22 cellular contexts compared by ENCODE assay signal in the genomic region with DNA sequence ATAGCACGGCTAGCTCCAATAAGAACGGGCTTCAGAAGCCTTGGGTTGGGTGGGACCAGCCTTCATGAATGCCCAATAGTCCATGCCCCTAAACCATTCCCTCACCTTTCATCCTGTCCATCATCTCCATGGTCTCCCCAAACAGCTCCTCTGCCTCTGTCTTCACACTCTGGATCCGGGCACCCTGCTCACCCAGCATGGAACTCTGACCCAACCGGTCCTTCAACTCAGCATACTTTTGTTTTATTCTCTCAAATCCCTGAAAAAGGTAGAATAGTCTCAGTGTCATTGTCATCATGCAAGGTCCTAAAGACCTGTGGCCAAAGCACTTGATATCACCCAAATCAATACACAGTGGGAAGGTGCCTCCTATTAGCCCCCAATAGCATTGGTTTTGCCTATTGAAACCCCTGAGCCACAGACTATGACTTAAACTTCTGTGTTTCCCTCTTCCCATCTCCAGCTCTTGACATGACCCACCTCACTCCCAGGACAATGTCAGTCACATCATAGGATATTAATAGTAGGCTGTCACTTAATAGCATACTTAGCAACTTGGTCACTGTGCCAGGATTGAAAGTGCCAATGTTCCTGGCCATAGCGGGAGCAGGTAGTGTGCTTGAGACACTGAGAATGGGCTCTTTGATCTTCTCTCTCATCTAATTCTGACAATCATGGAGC. TPM values are rescaled to one million over a fixed set of nuclear protein-coding genes. Genes with fewer than 3 reads are reported as not detected.
"Had no signal": no experiment of that assay in that cellular context is flagged by ENCODE, and none has a peak within 500 bp of the region (broad histone marks: within the 10 kb centered on the region; RNA-seq: fewer than 3 reads in every experiment).

No MANE protein-coding gene starts in this region.

- H3K4me1 ChIP-seq: sigmoid colon had no signal

- DNase-seq: activated CD4-positive, alpha-beta T cell treated with anti-CD3 and anti-CD28 coated beads for 1 hour; activated CD8-positive, alpha-beta memory T cell treated with anti-CD3 and anti-CD28 coated beads, Interleukin-2, amount 50 U/mL, for 48 hours; activated naive CD4-positive, alpha-beta T cell treated with Interleukin-2 at 50 U/mL for 16 hours; activated naive CD8-positive, alpha-beta T cell treated with anti-CD3 and anti-CD28 coated beads for 36 hours; activated T-cell treated with anti-CD3 and anti-CD28 coated beads, Interleukin-2, amount 50 U/mL, for 4 hours; cortex of kidney; endodermal cell; immature natural killer cell; mesenchymal stem cell; naive B cell; occipital lobe; sigmoid colon; spleen; stimulated activated CD4-positive, alpha-beta T cell treated with anti-CD3 and anti-CD28 coated beads, Interleukin-4, amount 100 ng/mL, for 24 hours; stimulated activated naive CD8-positive, alpha-beta T cell treated with anti-CD3 and anti-CD28 coated beads, Interleukin-15, Interleukin-2, amounts not matched to agents 100 U/mL and 50 U/mL, for 24 hours; T-helper 9 cell had no signal

- H3K36me3 ChIP-seq: sigmoid colon, spleen, tibial artery had no signal

- ATAC-seq: activated T-cell treated with anti-CD3 and anti-CD28 coated beads, Interleukin-2, amount 50 U/mL, for 4 hours; stimulated activated naive CD8-positive, alpha-beta T cell treated with anti-CD3 and anti-CD28 coated beads, Interleukin-15, Interleukin-2, amounts not matched to agents 100 U/mL and 50 U/mL, for 24 hours had no signal

- H3K27ac ChIP-seq: hepatocyte, sigmoid colon, spleen, tibial artery had no signal

- H3K4me3 ChIP-seq: hepatocyte, sigmoid colon, spleen, tibial artery had no signal

- H3K27me3 ChIP-seq: hepatocyte, sigmoid colon, tibial artery had no signal

- H3K9me3 ChIP-seq: sigmoid colon, spleen, tibial artery had no signal

RNA-seq across cellular contexts. Expression of a gene that starts 33.0 kb away (rescaled TPM):
- total RNA-seq: activated CD8-positive, alpha-beta memory T cell treated with anti-CD3 and anti-CD28 coated beads for 36 hours; activated naive CD8-positive, alpha-beta T cell treated with anti-CD3 and anti-CD28 coated beads for 36 hours; activated T-helper 2 cell treated with anti-CD3 and anti-CD28 coated beads, Interferon-gamma antibody, Interleukin-2, Interleukin-4, amounts not matched to agents 10 μg/mL and 5 μg/mL and 100 μg/mL, durations not matched to agents 14 hours and 24 hours and 36 hours; T-helper 1 cell treated with Interleukin-12 subunit alpha and Interleukin-12 subunit beta and Interleukin-4 antibody, amounts not matched to agents 30 ng/mL and 1 ng/mL, for 36 hours had no signal
- polyA plus RNA-seq: immature natural killer cell had no signal

RNA-seq across cellular contexts. Expression of a gene that starts 35.7 kb away (rescaled TPM):
- total RNA-seq: neural crest cell had no signal

RNA-seq across cellular contexts. Expression of a gene that starts 58.7 kb away (rescaled TPM):
- total RNA-seq: endodermal cell had no signal
